In genomic region chr12:75482636-75483035, GRCh38 we compare ENCODE assay signal across 8 cellular contexts. TPM values are rescaled to one million over a fixed set of nuclear protein-coding genes. Genes with fewer than 3 reads are reported as not detected.
DNase-seq lines count a peak whose midpoint lies in the region; ATAC-seq and TF ChIP-seq lines count a peak whose summit lies in the region.

No MANE protein-coding gene starts in this region.

- peaks cover 48% of the 10 kb centered on the region for H3K36me3 ChIP-seq in osteoblast (ENCODE audit: insufficient read depth, low read length)

- H3K79me2 ChIP-seq in osteoblast (ENCODE audit: insufficient read depth, low read length) = peaks cover 64% of the 10 kb centered on the region

- DNase-seq in ELR (ENCODE audit: low read depth) (peak; percentile 28), astrocyte of the cerebellum (ENCODE audit: low read depth) (no peak), osteoblast (ENCODE audit: insufficient read length, low spot score, missing footprints) (no peak), HPDE6-E6E7 (ENCODE audit: extremely low spot score) (no peak), GM10266 (ENCODE audit: extremely low spot score) (no peak)
- DNase-seq in activated effector memory CD4-positive, alpha-beta T cell treated with Interleukin-2 at 50 U/mL for 16 hours = no peak

- no peaks in the 10 kb centered on the region for H3K27me3 ChIP-seq in osteoblast (ENCODE audit: insufficient read depth, low read length)

- TF ChIP-seq POLR2A in GM18505 (IDR thresholded peaks at IDR 0.05; ENCODE audit: borderline replicate concordance, extremely low read depth, insufficient read depth, insufficient read length) = no peak

- no peaks in the 10 kb centered on the region for H4K20me1 ChIP-seq in osteoblast (ENCODE audit: insufficient read depth, low read length)

- peak overlapping the region; percentile 89 for H3K27ac ChIP-seq in osteoblast (ENCODE audit: low read depth, low read length)

- peak overlapping the region; percentile 90 for H3K4me2 ChIP-seq in osteoblast (ENCODE audit: insufficient read depth, low read length)

- H3K9me3 ChIP-seq in osteoblast (ENCODE audit: low read depth, low read length) = no peaks in the 10 kb centered on the region

- H3K4me3 ChIP-seq in astrocyte of the cerebellum (ENCODE audit: low read depth, low read length) (peak overlapping the region; percentile 60), osteoblast (ENCODE audit: insufficient read depth, low read length) (peak overlapping the region; percentile 72)

- H2AFZ ChIP-seq in osteoblast (ENCODE audit: low read length) = no peak overlapping the region

- no peak for TF ChIP-seq CTCF in astrocyte of the cerebellum (IDR thresholded peaks at IDR 0.05; ENCODE audit: low read depth, low read length, missing control alignments)
- TF ChIP-seq CTCF in osteoblast (IDR thresholded peaks at IDR 0.05; ENCODE audit: extremely low read depth, low read depth, low read length) = no peak
- no peak for TF ChIP-seq CTCF in GM10266 (IDR thresholded peaks at IDR 0.05; ENCODE audit: control insufficient read depth, insufficient read depth, low read depth, missing control alignments)

- peak; percentile 17 for ATAC-seq in HG02678 (IDR thresholded peaks at IDR 0.05; ENCODE audit: unreplicated experiment)
- no peak for ATAC-seq in GM18505 (IDR thresholded peaks at IDR 0.05; ENCODE audit: unreplicated experiment)

- in situ Hi-C loops in astrocyte of the cerebellum (cut with HindIII; ENCODE audit: low sequenced_read_pairs) = loop anchor here (25.0 kb wide), 1 partner anchor 795 kb away; no protein-coding TSS in a partner anchor

- peaks cover 74% of the 10 kb centered on the region for H3K4me1 ChIP-seq in osteoblast (ENCODE audit: insufficient read depth, low read length)

RNA-seq across cellular contexts. Expression of gene GLIPR1, which starts 2.1 kb away (rescaled TPM):
- 83.2 and 89.3 TPM in 2 replicates for total RNA-seq in osteoblast

RNA-seq across cellular contexts. Expression of gene KRR1, which starts 28.8 kb away (rescaled TPM):
- 37.4 and 45.6 TPM in 2 replicates for total RNA-seq in osteoblast
